In the genomic region with DNA sequence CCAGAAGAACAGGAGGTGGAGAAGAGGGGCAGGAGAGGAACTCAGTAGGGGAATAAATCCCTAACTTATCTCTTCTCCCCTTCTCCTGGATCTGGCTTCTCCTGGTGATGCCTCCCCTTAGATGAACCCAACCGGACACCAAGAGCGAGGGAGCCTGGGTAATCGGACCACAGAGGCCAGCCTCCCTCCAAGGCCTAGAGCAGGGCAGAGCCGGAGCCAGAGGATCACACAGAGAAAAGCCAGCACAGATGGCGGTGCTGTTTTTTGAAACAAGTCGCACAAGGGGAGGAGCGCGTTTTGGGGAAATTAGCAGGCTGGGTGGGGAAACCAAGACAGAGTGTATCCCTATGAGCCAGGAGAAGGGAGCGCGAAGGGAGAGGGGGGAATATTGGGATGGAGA, we compare ENCODE assay signal across 1 cellular context.
TF ChIP-seq lines count a peak whose summit lies in the region.

No MANE protein-coding gene starts in this region.

TF ChIP-seq in GM23338, 12 proteins besides CTCF, POLR2A, EP300 and RAD21 (continued from another document):
- TF ChIP-seq, protein P1, sequence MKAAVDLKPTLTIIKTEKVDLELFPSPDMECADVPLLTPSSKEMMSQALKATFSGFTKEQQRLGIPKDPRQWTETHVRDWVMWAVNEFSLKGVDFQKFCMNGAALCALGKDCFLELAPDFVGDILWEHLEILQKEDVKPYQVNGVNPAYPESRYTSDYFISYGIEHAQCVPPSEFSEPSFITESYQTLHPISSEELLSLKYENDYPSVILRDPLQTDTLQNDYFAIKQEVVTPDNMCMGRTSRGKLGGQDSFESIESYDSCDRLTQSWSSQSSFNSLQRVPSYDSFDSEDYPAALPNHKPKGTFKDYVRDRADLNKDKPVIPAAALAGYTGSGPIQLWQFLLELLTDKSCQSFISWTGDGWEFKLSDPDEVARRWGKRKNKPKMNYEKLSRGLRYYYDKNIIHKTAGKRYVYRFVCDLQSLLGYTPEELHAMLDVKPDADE (IDR thresholded peaks at IDR 0.05), result no peak
- TF ChIP-seq NANOG (IDR thresholded peaks at IDR 0.05; ENCODE audit: borderline replicate concordance) (no peak), EZH2phosphoT487 (IDR thresholded peaks at IDR 0.05; ENCODE audit: unreplicated experiment) (no peak), STAT1 (IDR thresholded peaks at IDR 0.05; ENCODE audit: unreplicated experiment) (no peak), CREB1 (CRISPR knock-in tag; IDR thresholded peaks at IDR 0.05; ENCODE audit: low read depth) (no peak), JUNB (IDR thresholded peaks at IDR 0.05; ENCODE audit: unreplicated experiment) (no peak), EZH2 (IDR thresholded peaks at IDR 0.05; ENCODE audit: low read depth, unreplicated experiment) (no peak), ZNF331 (CRISPR knock-in tag; IDR thresholded peaks at IDR 0.05; ENCODE audit: low read depth) (no peak)
- TF ChIP-seq, protein P2, sequence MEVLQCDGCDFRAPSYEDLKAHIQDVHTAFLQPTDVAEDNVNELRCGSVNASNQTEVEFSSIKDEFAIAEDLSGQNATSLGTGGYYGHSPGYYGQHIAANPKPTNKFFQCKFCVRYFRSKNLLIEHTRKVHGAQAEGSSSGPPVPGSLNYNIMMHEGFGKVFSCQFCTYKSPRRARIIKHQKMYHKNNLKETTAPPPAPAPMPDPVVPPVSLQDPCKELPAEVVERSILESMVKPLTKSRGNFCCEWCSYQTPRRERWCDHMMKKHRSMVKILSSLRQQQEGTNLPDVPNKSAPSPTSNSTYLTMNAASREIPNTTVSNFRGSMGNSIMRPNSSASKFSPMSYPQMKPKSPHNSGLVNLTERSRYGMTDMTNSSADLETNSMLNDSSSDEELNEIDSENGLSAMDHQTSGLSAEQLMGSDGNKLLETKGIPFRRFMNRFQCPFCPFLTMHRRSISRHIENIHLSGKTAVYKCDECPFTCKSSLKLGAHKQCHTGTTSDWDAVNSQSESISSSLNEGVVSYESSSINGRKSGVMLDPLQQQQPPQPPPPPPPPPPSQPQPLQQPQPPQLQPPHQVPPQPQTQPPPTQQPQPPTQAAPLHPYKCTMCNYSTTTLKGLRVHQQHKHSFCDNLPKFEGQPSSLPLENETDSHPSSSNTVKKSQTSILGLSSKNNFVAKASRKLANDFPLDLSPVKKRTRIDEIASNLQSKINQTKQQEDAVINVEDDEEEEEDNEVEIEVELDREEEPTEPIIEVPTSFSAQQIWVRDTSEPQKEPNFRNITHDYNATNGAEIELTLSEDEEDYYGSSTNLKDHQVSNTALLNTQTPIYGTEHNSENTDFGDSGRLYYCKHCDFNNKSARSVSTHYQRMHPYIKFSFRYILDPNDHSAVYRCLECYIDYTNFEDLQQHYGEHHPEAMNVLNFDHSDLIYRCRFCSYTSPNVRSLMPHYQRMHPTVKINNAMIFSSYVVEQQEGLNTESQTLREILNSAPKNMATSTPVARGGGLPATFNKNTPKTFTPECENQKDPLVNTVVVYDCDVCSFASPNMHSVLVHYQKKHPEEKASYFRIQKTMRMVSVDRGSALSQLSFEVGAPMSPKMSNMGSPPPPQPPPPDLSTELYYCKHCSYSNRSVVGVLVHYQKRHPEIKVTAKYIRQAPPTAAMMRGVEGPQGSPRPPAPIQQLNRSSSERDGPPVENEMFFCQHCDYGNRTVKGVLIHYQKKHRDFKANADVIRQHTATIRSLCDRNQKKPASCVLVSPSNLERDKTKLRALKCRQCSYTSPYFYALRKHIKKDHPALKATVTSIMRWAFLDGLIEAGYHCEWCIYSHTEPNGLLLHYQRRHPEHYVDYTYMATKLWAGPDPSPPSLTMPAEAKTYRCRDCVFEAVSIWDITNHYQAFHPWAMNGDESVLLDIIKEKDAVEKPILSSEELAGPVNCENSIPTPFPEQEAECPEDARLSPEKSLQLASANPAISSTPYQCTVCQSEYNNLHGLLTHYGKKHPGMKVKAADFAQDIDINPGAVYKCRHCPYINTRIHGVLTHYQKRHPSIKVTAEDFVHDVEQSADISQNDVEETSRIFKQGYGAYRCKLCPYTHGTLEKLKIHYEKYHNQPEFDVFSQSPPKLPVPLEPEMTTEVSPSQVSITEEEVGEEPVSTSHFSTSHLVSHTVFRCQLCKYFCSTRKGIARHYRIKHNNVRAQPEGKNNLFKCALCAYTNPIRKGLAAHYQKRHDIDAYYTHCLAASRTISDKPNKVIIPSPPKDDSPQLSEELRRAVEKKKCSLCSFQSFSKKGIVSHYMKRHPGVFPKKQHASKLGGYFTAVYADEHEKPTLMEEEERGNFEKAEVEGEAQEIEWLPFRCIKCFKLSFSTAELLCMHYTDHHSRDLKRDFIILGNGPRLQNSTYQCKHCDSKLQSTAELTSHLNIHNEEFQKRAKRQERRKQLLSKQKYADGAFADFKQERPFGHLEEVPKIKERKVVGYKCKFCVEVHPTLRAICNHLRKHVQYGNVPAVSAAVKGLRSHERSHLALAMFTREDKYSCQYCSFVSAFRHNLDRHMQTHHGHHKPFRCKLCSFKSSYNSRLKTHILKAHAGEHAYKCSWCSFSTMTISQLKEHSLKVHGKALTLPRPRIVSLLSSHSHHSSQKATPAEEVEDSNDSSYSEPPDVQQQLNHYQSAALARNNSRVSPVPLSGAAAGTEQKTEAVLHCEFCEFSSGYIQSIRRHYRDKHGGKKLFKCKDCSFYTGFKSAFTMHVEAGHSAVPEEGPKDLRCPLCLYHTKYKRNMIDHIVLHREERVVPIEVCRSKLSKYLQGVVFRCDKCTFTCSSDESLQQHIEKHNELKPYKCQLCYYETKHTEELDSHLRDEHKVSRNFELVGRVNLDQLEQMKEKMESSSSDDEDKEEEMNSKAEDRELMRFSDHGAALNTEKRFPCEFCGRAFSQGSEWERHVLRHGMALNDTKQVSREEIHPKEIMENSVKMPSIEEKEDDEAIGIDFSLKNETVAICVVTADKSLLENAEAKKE (CRISPR knock-in tag; IDR thresholded peaks at IDR 0.05), result no peak
